ENCODE assay signal across 10 cellular contexts in the genomic region with DNA sequence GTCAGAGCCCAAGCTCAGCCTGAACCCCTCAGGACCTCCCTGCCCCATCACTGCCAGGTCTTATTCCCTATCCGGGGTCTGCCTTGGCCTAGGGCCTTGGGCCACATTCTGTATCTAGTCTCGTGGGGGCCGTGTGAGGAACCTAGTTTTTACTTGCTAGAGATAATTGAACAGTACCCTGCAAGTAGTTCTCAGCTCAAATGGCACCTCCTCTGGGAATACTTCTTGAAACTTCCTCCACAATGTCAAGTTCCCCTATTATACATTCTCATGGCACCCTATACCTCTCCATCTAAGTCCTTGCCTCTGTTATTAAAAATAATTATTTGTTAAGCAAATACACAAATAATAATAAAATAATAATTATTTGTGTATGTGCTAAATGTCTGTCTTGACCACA. TPM values are rescaled to one million over a fixed set of nuclear protein-coding genes. Genes with fewer than 3 reads are reported as not detected.
DNase-seq lines count a peak whose midpoint lies in the region; ATAC-seq and TF ChIP-seq lines count a peak whose summit lies in the region.
"Had no signal": no experiment of that assay in that cellular context is flagged by ENCODE, and none has a peak within 500 bp of the region (broad histone marks: within the 10 kb centered on the region; RNA-seq: fewer than 3 reads in every experiment).

No MANE protein-coding gene starts in this region.

- peak overlapping the region; percentile 29 for H3K4me3 Mint-ChIP-seq in MCF 10A (ENCODE audit: unreplicated experiment)

- no peaks in the 10 kb centered on the region for H3K9me2 ChIP-seq in OCI-LY7 (ENCODE audit: insufficient read depth, low read length)

- BruUV-seq in IMR-90 (replicated peaks; lab: Mats Ljungman, UMichigan) (no TSS peak), MCF 10A (replicated peaks; lab: Mats Ljungman, UMichigan) (no TSS peak), OCI-LY7 (replicated peaks; lab: Mats Ljungman, UMichigan) (no TSS peak)

- dilution Hi-C loops in IMR-90 (cut with HindIII; ENCODE audit: low sequenced_read_pairs, unreplicated experiment), result no loop called here

- H3K79me1 ChIP-seq in IMR-90 (ENCODE audit: low read depth in 1 of 2, low read length in 2 of 2), result no peaks in the 10 kb centered on the region

- H3K4me1 ChIP-seq in IMR-90 (ENCODE audit: control insufficient read depth, insufficient read depth, low read length) (peaks cover 27% of the 10 kb centered on the region), mesodermal cell (ENCODE audit: control insufficient read depth, insufficient read depth, low read length, poor library complexity, severe bottlenecking) (peaks cover 46% of the 10 kb centered on the region), OCI-LY7 (ENCODE audit: insufficient read depth, low read length, poor library complexity, severe bottlenecking) (no peaks in the 10 kb centered on the region)

- H3K4me3 ChIP-seq in IMR-90 (ENCODE audit: insufficient read depth, low read depth, low read length), result no peak overlapping the region
- H3K4me3 ChIP-seq in mesodermal cell (ENCODE audit: extremely low read depth, insufficient read depth, low read length, poor library complexity, severe bottlenecking), result no peak overlapping the region
- no peak overlapping the region for H3K4me3 ChIP-seq in OCI-LY7 (ENCODE audit: low read depth, low read length, poor library complexity, severe bottlenecking)
- H3K4me3 ChIP-seq: ovary had no signal

- no peaks in the 10 kb centered on the region for H3K79me2 ChIP-seq in OCI-LY7 (ENCODE audit: insufficient read depth, low read depth, low read length)

- peak overlapping the region; percentile 91 for H3K27ac ChIP-seq in IMR-90 (ENCODE audit: insufficient read depth, low read length)
- H3K27ac ChIP-seq in mesodermal cell (ENCODE audit: low read depth, low read length, severe bottlenecking), result peak overlapping the region; percentile 98
- H3K27ac ChIP-seq in substantia nigra (ENCODE audit: low read depth, low read length, poor library complexity, severe bottlenecking), result peak overlapping the region; percentile 84
- no peak overlapping the region for H3K27ac ChIP-seq in OCI-LY7 (ENCODE audit: low read depth, low read length, poor library complexity, severe bottlenecking)

- H3K9ac ChIP-seq in IMR-90 (ENCODE audit: low read depth, low read length), result peak overlapping the region; percentile 52

- no peaks in the 10 kb centered on the region for H3K27me3 ChIP-seq in IMR-90 (ENCODE audit: control insufficient read depth, insufficient read depth, low read length)
- H3K27me3 ChIP-seq: ovary had no signal

- H4K5ac ChIP-seq in IMR-90 (ENCODE audit: low read depth, low read length), result peak overlapping the region; percentile 68

- TF ChIP-seq POLR2A in IMR-90 (IDR thresholded peaks at IDR 0.05; ENCODE audit: low read depth, low read length), result no peak

- WGBS in IMR-90 (ENCODE audit: extremely low coverage in 2 of 2, insufficient read length in 1 of 2), 2 experiments, result no CpG with 5 or more reads among the region's 3 CpGs
- 74 to 83% methylated on average over 3 of the region's 3 CpGs for WGBS in mesodermal cell (ENCODE audit: insufficient coverage in 2 of 2), 2 experiments

- in situ Hi-C loops in IMR-90 (cut with MboI; ENCODE audit: low sequenced_read_pairs), result no loop called here

- H3K4ac ChIP-seq in IMR-90 (ENCODE audit: low read depth, low read length), result peak overlapping the region; percentile 99

- no peaks in the 10 kb centered on the region for H3K36me3 ChIP-seq in IMR-90 (ENCODE audit: control insufficient read depth, insufficient read depth, low read length)
- no peaks in the 10 kb centered on the region for H3K36me3 ChIP-seq in mesodermal cell (ENCODE audit: control insufficient read depth, insufficient read depth, low read length)
- no peaks in the 10 kb centered on the region for H3K36me3 ChIP-seq in OCI-LY7 (ENCODE audit: insufficient read depth, low read length)
- H3K36me3 ChIP-seq: ovary had no signal

- H3K9me1 ChIP-seq in IMR-90 (ENCODE audit: insufficient read depth, low read length), result peaks cover 23% of the 10 kb centered on the region

- H3K4me1 Mint-ChIP-seq in MCF 10A (ENCODE audit: insufficient read depth, unreplicated experiment), result peaks cover 33% of the 10 kb centered on the region

- intact Hi-C loops in IMR-90 (cut with micrococcal nuclease) (loop anchor here (1.0 to 5.0 kb wide), 3 partner anchors 33 to 95 kb away; partner anchors contain the start of gene CSF1), MCF 10A (cut with micrococcal nuclease) (loop anchor here (2.0 to 10.0 kb wide), 4 partner anchors 15 to 107 kb away; partner anchors contain the start of genes AHCYL1 and CSF1), OCI-LY7 (cut with micrococcal nuclease; ENCODE audit: unreplicated experiment) (no loop called here)

- H2AK9ac ChIP-seq in IMR-90 (replicated peaks; ENCODE audit: low read depth, low read length, poor library complexity), result peak overlapping the region; percentile 93

- peak overlapping the region; percentile 90 for H3K14ac ChIP-seq in IMR-90 (replicated peaks; ENCODE audit: low read depth, low read length)

- no peak for DNase-seq in IMR-90
- no peak for DNase-seq in MCF 10A (ENCODE audit: unreplicated experiment)
- DNase-seq in substantia nigra (lab: John Stamatoyannopoulos, UW), result no peak
- DNase-seq in OCI-LY7 (ENCODE audit: low spot score), result no peak
- DNase-seq: NCI-H69 had no signal

- peak overlapping the region; percentile 84 for H3K18ac ChIP-seq in IMR-90 (ENCODE audit: low read depth, low read length)

- H2BK5ac ChIP-seq in IMR-90 (ENCODE audit: low read depth, low read length, poor library complexity, severe bottlenecking), result peak overlapping the region; percentile 91

- no peaks in the 10 kb centered on the region for H3K9me3 ChIP-seq in IMR-90 (ENCODE audit: control insufficient read depth, insufficient read depth, low read length)
- no peaks in the 10 kb centered on the region for H3K9me3 ChIP-seq in mesodermal cell (ENCODE audit: control insufficient read depth, low read length)
- no peaks in the 10 kb centered on the region for H3K9me3 ChIP-seq in OCI-LY7 (ENCODE audit: low read length)
- H3K9me3 ChIP-seq: ovary had no signal

- peak overlapping the region; percentile 99 for H2BK120ac ChIP-seq in IMR-90 (ENCODE audit: low read depth, low read length)

- peak overlapping the region; percentile 97; the same call in 2 of the 3 replicates for H2BK15ac ChIP-seq in IMR-90 (ENCODE audit: low read depth, low read length)

- no peaks in the 10 kb centered on the region for H3K36me3 Mint-ChIP-seq in MCF 10A (ENCODE audit: insufficient read depth, unreplicated experiment)

- H2BK20ac ChIP-seq in IMR-90 (ENCODE audit: low read depth, low read length), result peak overlapping the region; percentile 97

- ATAC-seq in IMR-90 (ENCODE audit: low read depth) (no peak), HG02938 (IDR thresholded peaks at IDR 0.05; ENCODE audit: unreplicated experiment) (no peak), HG02610 (IDR thresholded peaks at IDR 0.05; ENCODE audit: unreplicated experiment) (no peak), HG02884 (IDR thresholded peaks at IDR 0.05; ENCODE audit: unreplicated experiment) (no peak)

- H4K8ac ChIP-seq in IMR-90 (ENCODE audit: low read depth in 2 of 2, low read length in 2 of 2), result peak overlapping the region; percentile 88 to 93

- TF ChIP-seq RAD21 in IMR-90 (IDR thresholded peaks at IDR 0.05; ENCODE audit: low read length), result no peak

- H3K27ac Mint-ChIP-seq in MCF 10A (ENCODE audit: low read depth, unreplicated experiment), result peak overlapping the region; percentile 96

- H4K91ac ChIP-seq in IMR-90 (ENCODE audit: insufficient read depth, low read depth, low read length), result peak overlapping the region; percentile 99

- H2AFZ ChIP-seq in IMR-90 (replicated peaks; ENCODE audit: low read length, poor library complexity) (peak overlapping the region; percentile 88), OCI-LY7 (ENCODE audit: low read length) (no peak overlapping the region)

- no peaks in the 10 kb centered on the region for H3K27me3 Mint-ChIP-seq in MCF 10A (ENCODE audit: insufficient read depth, unreplicated experiment)

- peak overlapping the region; percentile 91 for H3K23ac ChIP-seq in IMR-90 (ENCODE audit: low read depth, low read length)

- CTCF ChIA-PET in IMR-90 (lab: Yijun Ruan, JAX), result interaction anchor here (0.9 kb wide), 1 partner anchor 264 kb away, joined by 3 read pairs; no protein-coding TSS in a partner anchor
- CTCF ChIA-PET in MCF 10A (lab: Yijun Ruan, JAX), result interaction anchor here (0.6 to 2.5 kb wide), 6 partner anchors 101 to 238 kb away, joined by 3 to 11 read pairs (median 3); no protein-coding TSS in a partner anchor
- CTCF ChIA-PET in OCI-LY7 (lab: Charles Lee; ENCODE audit: unreplicated experiment), result no interaction called here

- TF ChIP-seq CTCF in IMR-90 (conservative IDR thresholded peaks at IDR 0.05; ENCODE audit: low read depth, low read length), result no peak
- TF ChIP-seq CTCF in MCF 10A (IDR thresholded peaks at IDR 0.05; ENCODE audit: unreplicated experiment), result no peak
- TF ChIP-seq CTCF in OCI-LY7 (conservative IDR thresholded peaks at IDR 0.05; ENCODE audit: low read length), result no peak

- no peaks in the 10 kb centered on the region for H3K9me3 Mint-ChIP-seq in MCF 10A (ENCODE audit: unreplicated experiment)

- H3K4me2 ChIP-seq in IMR-90 (ENCODE audit: low read depth, low read length) (peak overlapping the region; percentile 44), OCI-LY7 (ENCODE audit: low read length) (no peak overlapping the region)

- peak overlapping the region; percentile 83 for H3K56ac ChIP-seq in IMR-90 (ENCODE audit: extremely low read depth, insufficient read depth, low read length)

- POLR2A ChIA-PET in IMR-90 (lab: Charles Lee; ENCODE audit: unreplicated experiment), result no interaction called here
- POLR2A ChIA-PET in MCF 10A (lab: Yijun Ruan, JAX), result interaction anchor here (0.8 to 1.8 kb wide), 5 partner anchors 9 to 106 kb away, joined by 3 to 9 read pairs (median 6); partner anchors contain the start of gene AHCYL1
- POLR2A ChIA-PET in OCI-LY7 (lab: Charles Lee), result no interaction called here

- H4K20me1 ChIP-seq in IMR-90 (ENCODE audit: insufficient read depth, low read length) (no peaks in the 10 kb centered on the region), OCI-LY7 (ENCODE audit: insufficient read depth, low read length) (no peaks in the 10 kb centered on the region)

- peak overlapping the region; percentile 94 for H2AK5ac ChIP-seq in IMR-90 (ENCODE audit: low read depth, low read length)

TF ChIP-seq in IMR-90, 13 proteins besides CTCF, POLR2A, EP300 and RAD21 (continues in another document):
- TF ChIP-seq MAFK (IDR thresholded peaks at IDR 0.05; ENCODE audit: low read depth, low read length) (no peak), RFX5 (IDR thresholded peaks at IDR 0.05; ENCODE audit: low read depth, low read length) (no peak), RCOR1 (IDR thresholded peaks at IDR 0.05; ENCODE audit: insufficient replicate concordance, low read length) (no peak), CHD1 (IDR thresholded peaks at IDR 0.05; ENCODE audit: low read depth, low read length) (no peak)

RNA-seq across cellular contexts. Expression of gene CSF1, which starts 32.9 kb away (rescaled TPM):
- total RNA-seq in IMR-90 (2012; rRNA removed) (9.4 and 14.3 TPM in 2 replicates), MCF 10A (2022) (6.3 and 11.7 TPM in 2 replicates), OCI-LY7 (2022) (not detected in 2 replicates)
- polyA plus RNA-seq in IMR-90 (2012; rRNA removed), result 22.0 and 25.6 TPM in 2 replicates
- polyA plus RNA-seq in IMR-90 (2012; cell fraction: cytosol; rRNA removed), result 19.2 and 30.9 TPM in 2 replicates
- polyA plus RNA-seq in IMR-90 (2012; cell fraction: nucleus; rRNA removed; ENCODE audit: low replicate concordance), result 26.9 and 32.7 TPM in 2 replicates
- 19.1 TPM for polyA plus RNA-seq in mesodermal cell (2013, experiment 1 of 2)
- 18.8 TPM for polyA plus RNA-seq in mesodermal cell (2013, experiment 2 of 2)
- total RNA-seq in OCI-LY7 (2014; rRNA removed; shearing (Covaris generic)), result not detected in 2 replicates
